In the genomic region with DNA sequence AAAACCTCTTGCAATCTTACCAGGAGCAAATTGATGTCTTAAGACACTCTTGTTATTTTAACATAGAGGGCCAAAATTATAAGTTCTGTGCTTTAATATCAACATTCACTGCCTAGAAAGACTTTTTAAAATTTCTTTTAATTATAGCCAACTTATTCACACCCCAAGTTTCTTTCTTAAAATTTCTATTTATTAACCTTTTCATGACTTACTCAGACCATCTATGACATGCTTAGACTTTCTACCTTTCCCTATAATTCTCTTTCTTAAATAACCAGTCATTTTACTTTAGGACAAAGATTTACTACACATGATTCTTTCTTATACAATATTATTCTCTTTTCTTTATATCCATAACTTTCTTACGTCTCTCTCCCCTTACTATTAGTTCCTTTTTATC, we compare ENCODE assay signal across 29 cellular contexts.
DNase-seq lines count a peak whose midpoint lies in the region; ATAC-seq, FAIRE-seq and TF ChIP-seq lines count a peak whose summit lies in the region.
"Had no signal": no experiment of that assay in that cellular context is flagged by ENCODE, and none has a peak within 500 bp of the region (broad histone marks: within the 10 kb centered on the region; RNA-seq: fewer than 3 reads in every experiment).

No MANE protein-coding gene starts in this region.

- no peaks in the 10 kb centered on the region for H3K4me1 ChIP-seq in HepG2 (ENCODE audit: insufficient read depth, low read length)
- H3K4me1 ChIP-seq in right lobe of liver: no peaks in the 10 kb centered on the region
- no peaks in the 10 kb centered on the region for H3K4me1 ChIP-seq in prostate gland (replicated peaks)
- peaks cover 0 to 15% (median 0%) of the 10 kb centered on the region in 9 donors for H3K4me1 ChIP-seq in heart right ventricle
- H3K4me1 ChIP-seq: gastrocnemius medialis, vagina had no signal

- H3K9me3 ChIP-seq in HepG2 (ENCODE audit: low read length) (peaks cover 31% of the 10 kb centered on the region), right lobe of liver (no peaks in the 10 kb centered on the region), prostate gland (no peaks in the 10 kb centered on the region), heart right ventricle (peaks cover 0 to 27% (median 7%) of the 10 kb centered on the region in 11 donors)
- H3K9me3 ChIP-seq: gastrocnemius medialis, thoracic aorta, vagina had no signal

- H3K4me3 ChIP-seq in HepG2 (replicated peaks in 1 of 3; ENCODE audit: insufficient read depth in 1 of 3, low read depth in 2 of 3, low read length in 3 of 3) (no peak overlapping the region), right lobe of liver (no peak overlapping the region), prostate gland (no peak overlapping the region), heart right ventricle (no peak overlapping the region)
- H3K4me3 ChIP-seq: gastrocnemius medialis, mucosa of descending colon, SK-N-MC, thoracic aorta, vagina had no signal

- no peak overlapping the region for H3K4me2 ChIP-seq in HepG2 (ENCODE audit: low read depth, low read length)

- H3K27me3 ChIP-seq in HepG2 (ENCODE audit: control insufficient read depth in 1 of 2, insufficient read depth in 2 of 2, low read length in 2 of 2) (no peaks in the 10 kb centered on the region), right lobe of liver (no peaks in the 10 kb centered on the region), prostate gland (replicated peaks; ENCODE audit: insufficient read depth) (no peaks in the 10 kb centered on the region), heart right ventricle (no peaks in the 10 kb centered on the region)
- H3K27me3 ChIP-seq: brain microvascular endothelial cell, gastrocnemius medialis, vagina had no signal

- CTCF ChIA-PET in HepG2 (lab: Yijun Ruan, JAX; ENCODE audit: low intra/inter-chr PET ratio, low total read pairs): no interaction called here

- TF ChIP-seq CTCF in HepG2 (CRISPR knock-in tag; IDR thresholded peaks at IDR 0.05) (no peak), right lobe of liver (IDR thresholded peaks at IDR 0.05) (no peak), prostate gland (IDR thresholded peaks at IDR 0.05) (no peak), heart right ventricle (IDR thresholded peaks at IDR 0.05) (no peak)

- TF ChIP-seq RAD21 in HepG2 (CRISPR knock-in tag; IDR thresholded peaks at IDR 0.05): no peak

- no peak overlapping the region for H3K27ac ChIP-seq in HepG2 (ENCODE audit: extremely low read length, insufficient read depth, low read length)
- H3K27ac ChIP-seq in right lobe of liver: no peak overlapping the region
- no peak overlapping the region for H3K27ac ChIP-seq in prostate gland
- H3K27ac ChIP-seq in heart right ventricle: no peak overlapping the region
- H3K27ac ChIP-seq: brain microvascular endothelial cell, gastrocnemius medialis, RWPE1, SK-N-MC, thoracic aorta, vagina had no signal

- no peak overlapping the region for H3K9ac ChIP-seq in HepG2 (ENCODE audit: insufficient read depth, low read depth, low read length)

- H4K20me1 ChIP-seq in HepG2 (ENCODE audit: insufficient read depth, low read length): no peaks in the 10 kb centered on the region

- H3K36me3 ChIP-seq in HepG2 (replicated peaks in 1 of 2; ENCODE audit: control insufficient read depth in 1 of 2, insufficient read depth in 2 of 2, low read length in 2 of 2) (no peaks in the 10 kb centered on the region), right lobe of liver (no peaks in the 10 kb centered on the region), prostate gland (no peaks in the 10 kb centered on the region), heart right ventricle (no peaks in the 10 kb centered on the region)
- H3K36me3 ChIP-seq: brain microvascular endothelial cell, gastrocnemius medialis, thoracic aorta, vagina had no signal

- DNase-seq in HepG2 (ENCODE audit: low spot score) (no peak), right lobe of liver (no peak), KBM-7 (peak; percentile 20), SK-N-DZ (ENCODE audit: low spot score) (peak; percentile 20), prostate gland (ENCODE audit: low spot score) (no peak), COLO668 (lab: John Stamatoyannopoulos, UW; ENCODE audit: unreplicated experiment) (no peak), heart right ventricle (no peak), head of caudate nucleus (no peak)
- DNase-seq: activated CD4-positive, alpha-beta T cell treated with anti-CD3 and anti-CD28 coated beads for 4 hours; activated naive CD4-positive, alpha-beta T cell; activated T-cell treated with anti-CD3 and anti-CD28 coated beads, Interleukin-2, amount 50 U/mL, for 48 hours; brain microvascular endothelial cell; effector memory CD4-positive, alpha-beta T cell; gastrocnemius medialis; hypothalamus; mucosa of descending colon; NCI-H1105 treated with DMSO at 0.1 percent for 48 hours; NCI-H524 treated with DMSO at 0.1 percent for 48 hours; posterior cingulate gyrus; stimulated activated CD4-positive, alpha-beta T cell treated with anti-CD3 and anti-CD28 coated beads, Interleukin-4, amount 100 ng/mL, for 4 hours; stimulated activated naive CD4-positive, alpha-beta T cell; T-helper 17 cell had no signal

- H2AFZ ChIP-seq in HepG2 (ENCODE audit: low read length): no peak overlapping the region

- TF ChIP-seq POLR2A in HepG2 (IDR thresholded peaks at IDR 0.05; ENCODE audit: insufficient read depth in 1 of 2, low read depth in 2 of 2, low read length in 2 of 2) (no peak), right lobe of liver (IDR thresholded peaks at IDR 0.05) (no peak), prostate gland (IDR thresholded peaks at IDR 0.05) (no peak)

- in situ Hi-C loops in HepG2 (cut with HindIII; ENCODE audit: extremely low pct_ligation_motif_present, low pct_unique_long_range_greater_than_20kb): no loop called here
- in situ Hi-C loops in KBM-7 (cut with MboI; ENCODE audit: low pct_unique_long_range_greater_than_20kb, low sequenced_read_pairs): no loop called here

- BruUV-seq in HepG2 (replicated peaks; lab: Mats Ljungman, UMichigan): no TSS peak

- TF ChIP-seq EP300 in HepG2 (IDR thresholded peaks at IDR 0.05; ENCODE audit: low read depth in 2 of 2, low read length in 2 of 2) (no peak), HepG2 (CRISPR knock-in tag; IDR thresholded peaks at IDR 0.05; ENCODE audit: borderline replicate concordance) (no peak)

- WGBS in HepG2 (ENCODE audit: low lambda C conversion rate): over 99% methylated on average over 1 of the region's 1 CpG
- 100% methylated on average over 1 of the region's 1 CpG for WGBS in right lobe of liver (ENCODE audit: insufficient coverage, low coverage, low lambda C conversion rate, missing lambda C conversion rate)
- WGBS in prostate gland: 100% methylated on average over 1 of the region's 1 CpG
- WGBS in heart right ventricle, 2 donors: 100% methylated on average over 1 of the region's 1 CpG

- intact Hi-C loops in HepG2 (cut with micrococcal nuclease; ENCODE audit: unreplicated experiment) (no loop called here), right lobe of liver (cut with DNase I) (no loop called here), prostate gland (cut with DNase I) (no loop called here), heart right ventricle (cut with DNase I) (no loop called here), head of caudate nucleus (cut with DNase I) (no loop called here)

- ATAC-seq in HepG2 (no peak), right lobe of liver (no peak), heart right ventricle (no peak)
- ATAC-seq: esophagus mucosa, gastrocnemius medialis, mucosa of descending colon, sciatic nerve, T-helper 17 cell had no signal

- POLR2A ChIA-PET in HepG2 (lab: Yijun Ruan, JAX): no interaction called here

- no peaks in the 10 kb centered on the region for H3K79me2 ChIP-seq in HepG2 (ENCODE audit: insufficient read depth, low read length)

- no peak for FAIRE-seq in HepG2 (lab: Jason Lieb, UNC)
- FAIRE-seq: H54 had no signal

TF ChIP-seq in HepG2, 621 proteins besides CTCF, POLR2A, EP300 and RAD21 (continues in another document):
- TF ChIP-seq PAX8 (CRISPR knock-in tag; IDR thresholded peaks at IDR 0.05; ENCODE audit: borderline replicate concordance): no peak
- TF ChIP-seq KDM5A (IDR thresholded peaks at IDR 0.05; ENCODE audit: borderline replicate concordance, low read length): 0 out of 2 replicates have a peak, but pooled peaks have one; percentile 28
- no peak for TF ChIP-seq ZSCAN9 (CRISPR knock-in tag; IDR thresholded peaks at IDR 0.05; ENCODE audit: borderline replicate concordance)
- peak; percentile 56 for TF ChIP-seq SRSF9 (IDR thresholded peaks at IDR 0.05; ENCODE audit: borderline replicate concordance, insufficient read depth, low read depth, low read length, poor library complexity, severe bottlenecking)
- no peak for TF ChIP-seq TGIF2 (CRISPR knock-in tag; IDR thresholded peaks at IDR 0.05)
- TF ChIP-seq, protein P1, sequence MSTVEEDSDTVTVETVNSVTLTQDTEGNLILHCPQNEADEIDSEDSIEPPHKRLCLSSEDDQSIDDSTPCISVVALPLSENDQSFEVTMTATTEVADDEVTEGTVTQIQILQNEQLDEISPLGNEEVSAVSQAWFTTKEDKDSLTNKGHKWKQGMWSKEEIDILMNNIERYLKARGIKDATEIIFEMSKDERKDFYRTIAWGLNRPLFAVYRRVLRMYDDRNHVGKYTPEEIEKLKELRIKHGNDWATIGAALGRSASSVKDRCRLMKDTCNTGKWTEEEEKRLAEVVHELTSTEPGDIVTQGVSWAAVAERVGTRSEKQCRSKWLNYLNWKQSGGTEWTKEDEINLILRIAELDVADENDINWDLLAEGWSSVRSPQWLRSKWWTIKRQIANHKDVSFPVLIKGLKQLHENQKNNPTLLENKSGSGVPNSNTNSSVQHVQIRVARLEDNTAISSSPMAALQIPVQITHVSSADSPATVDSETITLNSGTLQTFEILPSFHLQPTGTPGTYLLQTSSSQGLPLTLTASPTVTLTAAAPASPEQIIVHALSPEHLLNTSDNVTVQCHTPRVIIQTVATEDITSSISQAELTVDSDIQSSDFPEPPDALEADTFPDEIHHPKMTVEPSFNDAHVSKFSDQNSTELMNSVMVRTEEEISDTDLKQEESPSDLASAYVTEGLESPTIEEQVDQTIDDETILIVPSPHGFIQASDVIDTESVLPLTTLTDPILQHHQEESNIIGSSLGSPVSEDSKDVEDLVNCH (CRISPR knock-in tag; IDR thresholded peaks at IDR 0.05): no peak
- no peak for TF ChIP-seq ZNF766 (CRISPR knock-in tag; IDR thresholded peaks at IDR 0.05; ENCODE audit: borderline replicate concordance)
- TF ChIP-seq ZNF788 (CRISPR knock-in tag; IDR thresholded peaks at IDR 0.05; ENCODE audit: borderline replicate concordance): no peak

Comparison
In these comparisons a context has a peak if more than half of its experiments do, and no peak if none do; other contexts are left out.
1. DNase-seq: peak in KBM-7 (single experiment) and SK-N-DZ (single experiment); none in HepG2 (single experiment), right lobe of liver (0 of 3), prostate gland (single experiment), COLO668 (single experiment), heart right ventricle (0 of 2) and head of caudate nucleus (0 of 42).